16 cellular contexts compared by ENCODE assay signal in genomic region chr2:140882671-140883620, GRCh38.
"Had no signal": no experiment of that assay in that cellular context is flagged by ENCODE, and none has a peak within 500 bp of the region (broad histone marks: within the 10 kb centered on the region; RNA-seq: fewer than 3 reads in every experiment).

No MANE protein-coding gene starts in this region.

- H3K27ac Mint-ChIP-seq: activated CD4-positive, alpha-beta T cell treated with anti-CD3 and anti-CD28 coated beads, Interleukin-2, amount 10 ng/mL, durations not matched to agents 7 days and 5 days; activated naive CD4-positive, alpha-beta T cell treated with anti-CD3 and anti-CD28 coated beads, Interleukin-2, amount 50 U/mL, for 24 hours; natural killer cell treated with Interleukin-12 subunit alpha and Interleukin-12 subunit beta and Interleukin-15 and Interleukin-18, amount 100 ng/mL, for 72 hours; type B pancreatic cell had no signal

- H3K36me3 ChIP-seq: brain microvascular endothelial cell, left lung had no signal

- H3K4me3 Mint-ChIP-seq: activated CD4-positive, alpha-beta T cell treated with anti-CD3 and anti-CD28 coated beads, Interleukin-2, amount 10 ng/mL, durations not matched to agents 7 days and 5 days; activated naive CD4-positive, alpha-beta T cell treated with anti-CD3 and anti-CD28 coated beads, Interleukin-2, amount 50 U/mL, for 24 hours; natural killer cell treated with Interleukin-12 subunit alpha and Interleukin-12 subunit beta and Interleukin-15 and Interleukin-18, amount 100 ng/mL, for 72 hours; type B pancreatic cell had no signal

- H3K4me1 Mint-ChIP-seq: activated CD4-positive, alpha-beta T cell treated with anti-CD3 and anti-CD28 coated beads, Interleukin-2, amount 10 ng/mL, durations not matched to agents 7 days and 5 days; activated naive CD4-positive, alpha-beta T cell treated with anti-CD3 and anti-CD28 coated beads, Interleukin-2, amount 50 U/mL, for 24 hours had no signal

- H3K27ac ChIP-seq: brain microvascular endothelial cell, foreskin keratinocyte, left lung had no signal

- H3K9me3 Mint-ChIP-seq: activated CD4-positive, alpha-beta T cell treated with anti-CD3 and anti-CD28 coated beads, Interleukin-2, amount 10 ng/mL, durations not matched to agents 7 days and 5 days; activated naive CD4-positive, alpha-beta T cell treated with anti-CD3 and anti-CD28 coated beads, Interleukin-2, amount 50 U/mL, for 24 hours; natural killer cell treated with Interleukin-12 subunit alpha and Interleukin-12 subunit beta and Interleukin-15 and Interleukin-18, amount 100 ng/mL, for 72 hours; type B pancreatic cell had no signal

- DNase-seq: activated CD4-positive, alpha-beta T cell treated with anti-CD3 and anti-CD28 coated beads, Interleukin-2, amount 10 ng/mL, durations not matched to agents 7 days and 5 days; activated CD4-positive, CD25-positive, alpha-beta regulatory T cell; amniotic stem cell; brain microvascular endothelial cell; cerebellar nuclear complex; dermis blood vessel endothelial cell; erythroblast; foreskin keratinocyte; head of caudate nucleus; left lung; occipital lobe; stimulated activated CD4-positive, alpha-beta T cell treated with anti-CD3 and anti-CD28 coated beads, Interleukin-12 subunit alpha, Interleukin-12 subunit beta, amount 100 ng/mL, for 4 hours; stimulated activated naive CD4-positive, alpha-beta T cell treated with Interleukin-2 at 50 U/mL for 16 hours had no signal

- H3K4me1 ChIP-seq: foreskin keratinocyte, left lung had no signal

- ATAC-seq: foreskin keratinocyte; left lung; natural killer cell treated with Interleukin-12 subunit alpha and Interleukin-12 subunit beta and Interleukin-15 and Interleukin-18, amount 100 ng/mL, for 72 hours had no signal

- H3K27me3 Mint-ChIP-seq: activated CD4-positive, alpha-beta T cell treated with anti-CD3 and anti-CD28 coated beads, Interleukin-2, amount 10 ng/mL, durations not matched to agents 7 days and 5 days; activated naive CD4-positive, alpha-beta T cell treated with anti-CD3 and anti-CD28 coated beads, Interleukin-2, amount 50 U/mL, for 24 hours; natural killer cell treated with Interleukin-12 subunit alpha and Interleukin-12 subunit beta and Interleukin-15 and Interleukin-18, amount 100 ng/mL, for 72 hours; type B pancreatic cell had no signal

- H3K27me3 ChIP-seq: brain microvascular endothelial cell, foreskin keratinocyte, left lung had no signal

- H3K4me3 ChIP-seq: left lung had no signal

- H3K36me3 Mint-ChIP-seq: activated naive CD4-positive, alpha-beta T cell treated with anti-CD3 and anti-CD28 coated beads, Interleukin-2, amount 50 U/mL, for 24 hours; type B pancreatic cell had no signal
